In genomic region chr15:40103124-40103858, GRCh38 we compare ENCODE assay signal across 8 cellular contexts. TPM values are rescaled to one million over a fixed set of nuclear protein-coding genes. Genes with fewer than 3 reads are reported as not detected.
DNase-seq lines count a peak whose midpoint lies in the region; ATAC-seq and TF ChIP-seq lines count a peak whose summit lies in the region.

No MANE protein-coding gene starts in this region.

- no peak for TF ChIP-seq CTCF in fibroblast of pulmonary artery (IDR thresholded peaks at IDR 0.05; ENCODE audit: low read length, missing control alignments)
- no peak for TF ChIP-seq CTCF in natural killer cell (IDR thresholded peaks at IDR 0.05)

- ATAC-seq in activated naive CD4-positive, alpha-beta T cell treated with anti-CD3 and anti-CD28 coated beads, Interleukin-2, amount 50 U/mL, for 72 hours = no peak
- ATAC-seq in HG03045 (IDR thresholded peaks at IDR 0.05; ENCODE audit: unreplicated experiment) (no peak), natural killer cell (no peak)

- DNase-seq in activated naive CD4-positive, alpha-beta T cell treated with anti-CD3 and anti-CD28 coated beads, Interleukin-2, amount 50 U/mL, for 72 hours (ENCODE audit: low spot score in 2 of 2) = no peak
- DNase-seq in SHP77 treated with DMSO at 0.1 percent for 48 hours (lab: John Stamatoyannopoulos, UW) (peak; percentile 89), fibroblast of pulmonary artery (ENCODE audit: low read depth) (peak; percentile 58), myocyte (ENCODE audit: low read depth) (peak; percentile 96), natural killer cell (no peak)
- DNase-seq in effector memory CD4-positive, alpha-beta T cell = no peak

- no peaks in the 10 kb centered on the region for H3K9me3 ChIP-seq in effector memory CD4-positive, alpha-beta T cell (ENCODE audit: control insufficient read depth, low read length)

- no peak overlapping the region for H3K27ac ChIP-seq in effector memory CD4-positive, alpha-beta T cell (ENCODE audit: insufficient read depth, low read length, poor library complexity, severe bottlenecking)

- no peaks in the 10 kb centered on the region for H3K36me3 Mint-ChIP-seq in activated naive CD4-positive, alpha-beta T cell treated with anti-CD3 and anti-CD28 coated beads, Interleukin-2, amount 50 U/mL, for 24 hours
- no peaks in the 10 kb centered on the region for H3K36me3 Mint-ChIP-seq in activated naive CD4-positive, alpha-beta T cell treated with anti-CD3 and anti-CD28 coated beads, Interleukin-2, amount 50 U/mL, for 72 hours
- no peaks in the 10 kb centered on the region for H3K36me3 Mint-ChIP-seq in natural killer cell

- H3K36me3 ChIP-seq in effector memory CD4-positive, alpha-beta T cell (ENCODE audit: control insufficient read depth, insufficient read depth, low read length) = no peaks in the 10 kb centered on the region

- H3K27me3 Mint-ChIP-seq in activated naive CD4-positive, alpha-beta T cell treated with anti-CD3 and anti-CD28 coated beads, Interleukin-2, amount 50 U/mL, for 24 hours = no peaks in the 10 kb centered on the region
- H3K27me3 Mint-ChIP-seq in natural killer cell (ENCODE audit: low read depth in 2 of 2) = peaks cover 0 to 5% of the 10 kb centered on the region in 2 donors

- H3K4me3 ChIP-seq in fibroblast of pulmonary artery (replicated peaks; ENCODE audit: low read depth, low read length) = no peak overlapping the region
- H3K4me3 ChIP-seq in effector memory CD4-positive, alpha-beta T cell (ENCODE audit: insufficient read depth, low read depth, low read length, poor library complexity, severe bottlenecking) = no peak overlapping the region

- intact Hi-C loops in natural killer cell (cut with micrococcal nuclease) = no loop called here

- no peaks in the 10 kb centered on the region for H3K9me3 Mint-ChIP-seq in activated naive CD4-positive, alpha-beta T cell treated with anti-CD3 and anti-CD28 coated beads, Interleukin-2, amount 50 U/mL, for 24 hours
- H3K9me3 Mint-ChIP-seq in activated naive CD4-positive, alpha-beta T cell treated with anti-CD3 and anti-CD28 coated beads, Interleukin-2, amount 50 U/mL, for 72 hours = no peaks in the 10 kb centered on the region
- H3K9me3 Mint-ChIP-seq in natural killer cell = no peaks in the 10 kb centered on the region

- H3K27ac Mint-ChIP-seq in activated naive CD4-positive, alpha-beta T cell treated with anti-CD3 and anti-CD28 coated beads, Interleukin-2, amount 50 U/mL, for 24 hours = peak overlapping the region; percentile 24
- H3K27ac Mint-ChIP-seq in activated naive CD4-positive, alpha-beta T cell treated with anti-CD3 and anti-CD28 coated beads, Interleukin-2, amount 50 U/mL, for 72 hours = no peak overlapping the region
- no peak overlapping the region for H3K27ac Mint-ChIP-seq in natural killer cell

- H3K4me1 ChIP-seq in effector memory CD4-positive, alpha-beta T cell (ENCODE audit: control insufficient read depth, insufficient read depth, low read length, poor library complexity, severe bottlenecking) = peaks cover 37% of the 10 kb centered on the region

- H3K4me3 Mint-ChIP-seq in activated naive CD4-positive, alpha-beta T cell treated with anti-CD3 and anti-CD28 coated beads, Interleukin-2, amount 50 U/mL, for 24 hours = no peak overlapping the region
- H3K4me3 Mint-ChIP-seq in natural killer cell = no peak overlapping the region

- H3K4me1 Mint-ChIP-seq in activated naive CD4-positive, alpha-beta T cell treated with anti-CD3 and anti-CD28 coated beads, Interleukin-2, amount 50 U/mL, for 24 hours = peaks cover 72% of the 10 kb centered on the region
- H3K4me1 Mint-ChIP-seq in natural killer cell = peaks cover 29 to 41% of the 10 kb centered on the region in 2 donors

- no peaks in the 10 kb centered on the region for H3K27me3 ChIP-seq in effector memory CD4-positive, alpha-beta T cell (replicated peaks; ENCODE audit: control insufficient read depth, insufficient read depth, low read length, poor library complexity, severe bottlenecking)

RNA-seq across cellular contexts. Expression of gene BMF, which starts 5.4 kb away (rescaled TPM):
- total RNA-seq in activated naive CD4-positive, alpha-beta T cell treated with anti-CD3 and anti-CD28 coated beads, Interleukin-2, amount 50 U/mL, for 72 hours = 10 to 100 TPM; 10.8 to 11.6 TPM
- 7.4 and 10.4 TPM in 2 replicates for total RNA-seq in myocyte
- polyA plus RNA-seq in myocyte (2012) = 4.9 TPM
- 10 to 100 TPM in 1 of 3 donors, 1 to 10 TPM in 2; 7.6 to 10.5 (median 9.8) TPM for total RNA-seq in natural killer cell

RNA-seq across cellular contexts. Expression of gene BUB1B, which starts 57.6 kb away (rescaled TPM):
- 100 to 1,000 TPM in 1 of 2 donors, 10 to 100 TPM in 1; 98.9 to 141 TPM for total RNA-seq in activated naive CD4-positive, alpha-beta T cell treated with anti-CD3 and anti-CD28 coated beads, Interleukin-2, amount 50 U/mL, for 72 hours
- total RNA-seq in myocyte (1.8 and 2.1 TPM in 2 replicates), natural killer cell (1 to 10 TPM in 2 of 3 donors, under 1 TPM in 1; 0.75 to 2.4 (median 1.9) TPM)
- 0.14 TPM for polyA plus RNA-seq in myocyte (2012)

Comparison
In these comparisons a context has a peak if more than half of its experiments do, and no peak if none do; other contexts are left out.
1. DNase-seq: peak in SHP77 treated with DMSO at 0.1 percent for 48 hours (single experiment), fibroblast of pulmonary artery (single experiment) and myocyte (single experiment); none in activated naive CD4-positive, alpha-beta T cell treated with anti-CD3 and anti-CD28 coated beads, Interleukin-2, amount 50 U/mL, for 72 hours (0 of 2), natural killer cell (single experiment) and effector memory CD4-positive, alpha-beta T cell (0 of 3).
2. RNA of gene BUB1B, which starts 57.6 kb away (total RNA-seq): 98.9 to 141 TPM in activated naive CD4-positive, alpha-beta T cell treated with anti-CD3 and anti-CD28 coated beads, Interleukin-2, amount 50 U/mL, for 72 hours; 0.75 to 2.4 TPM in natural killer cell and 1.8 to 2.1 TPM in myocyte; every median in the first group is over 10 times any median in the second.